18 cellular contexts compared by ENCODE assay signal in the genomic region with DNA sequence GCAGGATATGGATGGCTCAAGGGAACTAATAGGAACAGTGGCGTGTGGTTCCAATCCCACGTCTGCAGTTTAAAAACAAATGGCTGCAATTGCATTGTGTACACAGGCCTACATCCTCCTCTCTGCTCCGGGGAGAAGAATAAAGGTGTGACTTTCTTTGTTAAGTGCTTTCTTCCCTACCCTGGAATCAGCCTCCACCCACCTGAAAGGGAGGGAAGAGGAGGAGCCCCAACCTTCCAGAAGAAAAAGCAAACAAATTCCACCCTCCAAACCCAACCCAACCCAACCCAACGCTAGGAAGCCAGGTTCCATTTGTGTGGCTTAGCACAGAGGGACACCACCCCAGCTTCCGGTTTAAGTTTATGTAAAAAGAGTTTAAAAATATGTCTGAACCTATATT. TPM values are rescaled to one million over a fixed set of nuclear protein-coding genes. Genes with fewer than 3 reads are reported as not detected.
DNase-seq lines count a peak whose midpoint lies in the region; ATAC-seq and TF ChIP-seq lines count a peak whose summit lies in the region.
"Had no signal": no experiment of that assay in that cellular context is flagged by ENCODE, and none has a peak within 500 bp of the region (broad histone marks: within the 10 kb centered on the region; RNA-seq: fewer than 3 reads in every experiment).

No MANE protein-coding gene starts in this region.

- no peak for TF ChIP-seq EP300 in stomach (IDR thresholded peaks at IDR 0.05)

- no peak overlapping the region for H4K91ac ChIP-seq in trophoblast cell (ENCODE audit: low read depth, low read length)

- 27 to 54% (median 40%) methylated on average over 5 of the region's 5 CpGs for WGBS in stomach, 5 donors
- no CpG with 5 or more reads among the region's 5 CpGs for WGBS in trophoblast cell (ENCODE audit: extremely low coverage, insufficient coverage, insufficient read length)

- no peak overlapping the region for H3K4me2 ChIP-seq in trophoblast cell (ENCODE audit: low read length)
- H3K4me2 ChIP-seq: BLaER1 treated with 17β-estradiol and CSF1 and Interleukin-3, amounts not matched to agents 10 nM and 100 nM had no signal

- no peak overlapping the region for H4K8ac ChIP-seq in trophoblast cell (ENCODE audit: low read depth, low read length)

- H3K79me1 ChIP-seq in trophoblast cell (ENCODE audit: low read length), result no peaks in the 10 kb centered on the region

- H3K27me3 ChIP-seq in stomach, result no peaks in the 10 kb centered on the region
- no peaks in the 10 kb centered on the region for H3K27me3 ChIP-seq in trophoblast cell (ENCODE audit: insufficient read depth, low read length)
- H3K27me3 ChIP-seq: BLaER1 treated with 17β-estradiol and CSF1 and Interleukin-3, amounts not matched to agents 10 nM and 100 nM had no signal

- H3K4me3 ChIP-seq in mucosa of descending colon (no peak overlapping the region), stomach (no peak overlapping the region), trophoblast cell (ENCODE audit: low read depth, low read length) (no peak overlapping the region)
- H3K4me3 ChIP-seq: BLaER1 treated with 17β-estradiol and CSF1 and Interleukin-3, amounts not matched to agents 10 nM and 100 nM; GM12878 had no signal

- H3K9me3 ChIP-seq in mucosa of descending colon (no peaks in the 10 kb centered on the region), stomach (peaks cover 0 to 11% (median 0%) of the 10 kb centered on the region in 4 donors), trophoblast cell (ENCODE audit: insufficient read depth, low read depth, low read length) (peaks cover 2% of the 10 kb centered on the region)

- no peak overlapping the region for H2BK120ac ChIP-seq in trophoblast cell (ENCODE audit: insufficient read depth, low read length, poor library complexity)

- peaks cover 15% of the 10 kb centered on the region for H3K4me1 ChIP-seq in mucosa of descending colon (ENCODE audit: low read depth)
- peaks cover 0 to 6% (median 2%) of the 10 kb centered on the region in 4 donors for H3K4me1 ChIP-seq in stomach
- no peaks in the 10 kb centered on the region for H3K4me1 ChIP-seq in trophoblast cell (ENCODE audit: control insufficient read depth in 1 of 2, insufficient read depth in 2 of 2, low read length in 2 of 2)
- H3K4me1 ChIP-seq: BLaER1 treated with 17β-estradiol and CSF1 and Interleukin-3, amounts not matched to agents 10 nM and 100 nM had no signal

- intact Hi-C loops in mucosa of descending colon (cut with DNase I, micrococcal nuclease) (no loop called here), stomach (cut with DNase I; ENCODE audit: low total_unique reads) (no loop called here)

- no peak for TF ChIP-seq CTCF in mucosa of descending colon (IDR thresholded peaks at IDR 0.05)
- no peak for TF ChIP-seq CTCF in stomach (IDR thresholded peaks at IDR 0.05)

- H3K14ac ChIP-seq in trophoblast cell (ENCODE audit: low read length), result no peak overlapping the region

- no peak overlapping the region for H2AFZ ChIP-seq in trophoblast cell (ENCODE audit: insufficient read depth, low read length, poor library complexity)

- H3K27ac ChIP-seq in stomach (peak overlapping the region in 3 of 5 donors; percentile 32 to 72 (median 41)), trophoblast cell (ENCODE audit: low read depth, low read length) (no peak overlapping the region)
- H3K27ac ChIP-seq: BLaER1 treated with 17β-estradiol and CSF1 and Interleukin-3, amounts not matched to agents 10 nM and 100 nM; HL-60 had no signal

- DNase-seq in NCI-H69 (lab: John Stamatoyannopoulos, UW), result peak; percentile 32
- peak in 1 of 3 donors; percentile 68 for DNase-seq in mucosa of descending colon
- no peak for DNase-seq in stomach
- no peak for DNase-seq in trophoblast cell
- DNase-seq in cerebellar nuclear complex (lab: John Stamatoyannopoulos, UW), result no peak
- no peak for DNase-seq in effector CD8-positive, alpha-beta T cell (lab: John Stamatoyannopoulos, UW)
- DNase-seq: CD8-positive, alpha-beta T cell; COR-L47; DMS 273 treated with DMSO at 0.1 percent for 48 hours; DMS53; DND-41; EL; H9 had no signal

- H3K36me3 ChIP-seq in mucosa of descending colon (ENCODE audit: low read depth) (no peaks in the 10 kb centered on the region), stomach (no peaks in the 10 kb centered on the region), trophoblast cell (ENCODE audit: control insufficient read depth in 1 of 2, insufficient read depth in 2 of 2, low read length in 2 of 2) (no peaks in the 10 kb centered on the region)
- H3K36me3 ChIP-seq: BLaER1 treated with 17β-estradiol and CSF1 and Interleukin-3, amounts not matched to agents 10 nM and 100 nM had no signal

- no peak overlapping the region for H2BK12ac ChIP-seq in trophoblast cell (ENCODE audit: low read length)

- H4K12ac ChIP-seq in trophoblast cell (ENCODE audit: low read depth, low read length), result no peak overlapping the region

- peak; percentile 46 for ATAC-seq in esophagus mucosa
- peak; percentile 93 for ATAC-seq in mucosa of descending colon
- ATAC-seq: CD8-positive, alpha-beta T cell; GM12878 had no signal

- no peak overlapping the region for H3K9ac ChIP-seq in trophoblast cell (ENCODE audit: low read length)
- H3K9ac ChIP-seq: BLaER1 treated with 17β-estradiol and CSF1 and Interleukin-3, amounts not matched to agents 10 nM and 100 nM had no signal

- H3K4ac ChIP-seq in trophoblast cell (ENCODE audit: low read depth, low read length), result no peak overlapping the region

- no peak for TF ChIP-seq POLR2A in stomach (IDR thresholded peaks at IDR 0.05)

- H3K79me2 ChIP-seq in trophoblast cell (ENCODE audit: control insufficient read depth, insufficient read depth, low read length, poor library complexity), result no peaks in the 10 kb centered on the region

- no peak overlapping the region for H2AK5ac ChIP-seq in trophoblast cell (ENCODE audit: low read length)

- no peak overlapping the region for H3K23ac ChIP-seq in trophoblast cell (ENCODE audit: low read length)

- no peak overlapping the region for H3K18ac ChIP-seq in trophoblast cell (ENCODE audit: low read length)

- no peak overlapping the region for H2BK5ac ChIP-seq in trophoblast cell (ENCODE audit: low read depth, low read length, poor library complexity)

RNA-seq across cellular contexts. Expression of gene BACE2, which starts 11.8 kb away (rescaled TPM):
- total RNA-seq in esophagus mucosa (39.6 TPM), mucosa of descending colon (100 to 1,000 TPM in 1 of 3 donors, 10 to 100 TPM in 2; 37.2 to 115 (median 51.2) TPM), stomach (100 to 1,000 TPM in 2 of 5 donors, 10 to 100 TPM in 2, 1 to 10 TPM in 1; 7.6 to 244 (median 83.0) TPM)
- 10 to 100 TPM; 18.5 to 56.2 (median 36.2) TPM for polyA plus RNA-seq in stomach
- 7.6 and 8.6 TPM in 2 replicates for polyA plus RNA-seq in trophoblast cell (2013)
- total RNA-seq: G401 had no signal
